Comparison of ENCODE assay signal across 16 cellular contexts in genomic region chr12:105921872-105922669, GRCh38.
DNase-seq lines count a peak whose midpoint lies in the region; TF ChIP-seq lines count a peak whose summit lies in the region.
"Had no signal": no experiment of that assay in that cellular context is flagged by ENCODE, and none has a peak within 500 bp of the region (broad histone marks: within the 10 kb centered on the region; RNA-seq: fewer than 3 reads in every experiment).

No MANE protein-coding gene starts in this region.

- H3K27me3 ChIP-seq in GM23248 (replicated peaks; ENCODE audit: insufficient read depth), result no peaks in the 10 kb centered on the region
- no peaks in the 10 kb centered on the region for H3K27me3 ChIP-seq in SJSA1 (replicated peaks)
- H3K27me3 ChIP-seq in WERI-Rb-1 (ENCODE audit: insufficient read depth, low read depth, severe bottlenecking), result no peaks in the 10 kb centered on the region
- H3K27me3 ChIP-seq: adrenal gland; BLaER1 treated with 17β-estradiol and CSF1 and Interleukin-3, amounts not matched to agents 10 nM and 100 nM had no signal

- H3K4me1 ChIP-seq in GM23248 (ENCODE audit: insufficient read depth) (peaks cover 17% of the 10 kb centered on the region), SJSA1 (replicated peaks) (peaks cover 25% of the 10 kb centered on the region)
- H3K4me1 ChIP-seq: adrenal gland; BLaER1 treated with 17β-estradiol and CSF1 and Interleukin-3, amounts not matched to agents 10 nM and 100 nM had no signal

- peaks cover 8% of the 10 kb centered on the region for H3K4me1 Mint-ChIP-seq in osteocyte (ENCODE audit: unreplicated experiment)

- H3K79me2 ChIP-seq in GM23248 (ENCODE audit: insufficient read depth), result no peaks in the 10 kb centered on the region

- H3F3A ChIP-seq in GM23248 (ENCODE audit: insufficient read depth), result peaks cover 6% of the 10 kb centered on the region; the same call in 1 of the 2 replicates

- H3K9me3 ChIP-seq in GM23248 (ENCODE audit: low read depth), result no peaks in the 10 kb centered on the region
- H3K9me3 ChIP-seq in SJSA1 (replicated peaks), result no peaks in the 10 kb centered on the region
- no peaks in the 10 kb centered on the region for H3K9me3 ChIP-seq in WERI-Rb-1 (ENCODE audit: severe bottlenecking)
- H3K9me3 ChIP-seq: adrenal gland had no signal

- H3K4me3 ChIP-seq in GM23248 (no peak overlapping the region), SJSA1 (no peak overlapping the region), fibroblast of mammary gland (ENCODE audit: control insufficient read depth, low read depth, low read length) (no peak overlapping the region), WERI-Rb-1 (ENCODE audit: low read depth, low read length) (no peak overlapping the region)
- H3K4me3 ChIP-seq: adrenal gland; BLaER1 treated with 17β-estradiol and CSF1 and Interleukin-3, amounts not matched to agents 10 nM and 100 nM had no signal

- H3K4me3 Mint-ChIP-seq in osteocyte (ENCODE audit: unreplicated experiment), result no peak overlapping the region
- H3K4me3 Mint-ChIP-seq: activated T-cell treated with anti-CD3 and anti-CD28 coated beads, Interleukin-2, amount 50 U/mL, for 72 hours; mesothelial cell of epicardium had no signal

- peak overlapping the region; percentile 23 for H3K4me2 ChIP-seq in GM23248 (ENCODE audit: unreplicated experiment)
- H3K4me2 ChIP-seq: BLaER1 treated with 17β-estradiol and CSF1 and Interleukin-3, amounts not matched to agents 10 nM and 100 nM had no signal

- H3K27ac ChIP-seq in GM23248 (peak overlapping the region; percentile 32), SJSA1 (peak overlapping the region; percentile 61), WERI-Rb-1 (no peak overlapping the region)
- H3K27ac ChIP-seq: adrenal gland; BLaER1 treated with 17β-estradiol and CSF1 and Interleukin-3, amounts not matched to agents 10 nM and 100 nM had no signal

- no peak overlapping the region for H3K9ac ChIP-seq in GM23248
- H3K9ac ChIP-seq: BLaER1 treated with 17β-estradiol and CSF1 and Interleukin-3, amounts not matched to agents 10 nM and 100 nM had no signal

- in situ Hi-C loops in GM23248 (cut with MboI), result no loop called here

- peak overlapping the region; percentile 36 for H3K27ac Mint-ChIP-seq in osteocyte (ENCODE audit: unreplicated experiment)
- H3K27ac Mint-ChIP-seq: activated T-cell treated with anti-CD3 and anti-CD28 coated beads, Interleukin-2, amount 50 U/mL, for 72 hours; mesothelial cell of epicardium had no signal

- no peak overlapping the region for H2AFZ ChIP-seq in GM23248

- WGBS in GM23248 (ENCODE audit: low coverage in 1 of 2, low lambda C conversion rate in 2 of 2, missing lambda C conversion rate in 2 of 2), 2 experiments, result 75 to 77% methylated on average over 4 of the region's 4 CpGs

- 0 out of 2 replicates have a peak, but pooled peaks cover 2% of the 10 kb centered on the region for H3K9me2 ChIP-seq in GM23248 (ENCODE audit: insufficient read depth)

- DNase-seq in GM23248, result peak; percentile 53
- DNase-seq in SJSA1 (ENCODE audit: low read depth in 1 of 2, low spot score in 2 of 2), result no peak
- peak; percentile 6 for DNase-seq in fibroblast of mammary gland (ENCODE audit: low read depth)
- DNase-seq in osteocyte (ENCODE audit: extremely low spot score, unreplicated experiment), result no peak
- no peak for DNase-seq in stimulated activated CD4-positive, alpha-beta T cell treated with anti-CD3 and anti-CD28 coated beads, Interleukin-2, amount 100 ng/mL, for 24 hours
- no peak for DNase-seq in stimulated activated CD4-positive, alpha-beta T cell treated with anti-CD3 and anti-CD28 coated beads, Interleukin-15, amount 100 ng/mL, for 24 hours
- no peak for DNase-seq in RKO (ENCODE audit: low spot score)
- DNase-seq in WERI-Rb-1, result no peak
- DNase-seq: activated CD4-positive, alpha-beta T cell treated with anti-CD3 and anti-CD28 coated beads, Interleukin-2, amount 50 U/mL, for 1 hour; activated T-cell treated with anti-CD3 and anti-CD28 coated beads, Interleukin-2, amount 50 U/mL, for 72 hours; adrenal gland; DMS79; KG1; NCI-H526 treated with DMSO at 0.1 percent for 48 hours had no signal

- no peaks in the 10 kb centered on the region for H3K36me3 Mint-ChIP-seq in osteocyte (ENCODE audit: unreplicated experiment)
- H3K36me3 Mint-ChIP-seq: mesothelial cell of epicardium had no signal

- no peaks in the 10 kb centered on the region for H3K27me3 Mint-ChIP-seq in osteocyte (ENCODE audit: unreplicated experiment)

- no peak for TF ChIP-seq CTCF in fibroblast of mammary gland (conservative IDR thresholded peaks at IDR 0.05; ENCODE audit: control insufficient read depth, insufficient read depth, low read depth, low read length)
- no peak for TF ChIP-seq CTCF in osteocyte (IDR thresholded peaks at IDR 0.05)
- no peak for TF ChIP-seq CTCF in WERI-Rb-1 (IDR thresholded peaks at IDR 0.05; ENCODE audit: low read depth, low read length)

- H3K9me3 Mint-ChIP-seq in osteocyte (ENCODE audit: unreplicated experiment), result no peaks in the 10 kb centered on the region

- H3K36me3 ChIP-seq in GM23248 (ENCODE audit: low read depth) (no peaks in the 10 kb centered on the region), SJSA1 (no peaks in the 10 kb centered on the region), WERI-Rb-1 (no peaks in the 10 kb centered on the region)
- H3K36me3 ChIP-seq: adrenal gland; BLaER1 treated with 17β-estradiol and CSF1 and Interleukin-3, amounts not matched to agents 10 nM and 100 nM had no signal

- H4K20me1 ChIP-seq in GM23248 (ENCODE audit: insufficient read depth), result no peaks in the 10 kb centered on the region
- H4K20me1 ChIP-seq: BLaER1 treated with 17β-estradiol and CSF1 and Interleukin-3, amounts not matched to agents 10 nM and 100 nM had no signal

Comparison
In these comparisons a context has a peak if more than half of its experiments do, and no peak if none do; other contexts are left out.
1. DNase-seq: peak in GM23248 (single experiment) and fibroblast of mammary gland (single experiment); none in SJSA1 (0 of 2), osteocyte (single experiment), stimulated activated CD4-positive, alpha-beta T cell treated with anti-CD3 and anti-CD28 coated beads, Interleukin-2, amount 100 ng/mL, for 24 hours (0 of 2), stimulated activated CD4-positive, alpha-beta T cell treated with anti-CD3 and anti-CD28 coated beads, Interleukin-15, amount 100 ng/mL, for 24 hours (single experiment), RKO (single experiment) and WERI-Rb-1 (single experiment).